ENCODE assay signal across 17 cellular contexts in genomic region chr10:93139059-93139658, GRCh38.
"Had no signal": no experiment of that assay in that cellular context is flagged by ENCODE, and none has a peak within 500 bp of the region (broad histone marks: within the 10 kb centered on the region; RNA-seq: fewer than 3 reads in every experiment).

No MANE protein-coding gene starts in this region.

- H3K9me3 ChIP-seq: sigmoid colon, testis had no signal

- H3K27ac Mint-ChIP-seq: activated B cell treated with CpG ODN at 0.5 μM for 24 hours; activated CD4-positive, alpha-beta T cell treated with anti-CD3 and anti-CD28 coated beads, Interleukin-2, amount 10 ng/mL, durations not matched to agents 7 days and 5 days; activated naive CD4-positive, alpha-beta T cell treated with anti-CD3 and anti-CD28 coated beads, Interleukin-2, amount 50 U/mL, for 72 hours; brain; endodermal cell; nephron progenitor cell had no signal

- H3K36me3 ChIP-seq: sigmoid colon had no signal

- H3K27me3 ChIP-seq: testis had no signal

- H3K9me3 Mint-ChIP-seq: activated B cell treated with CpG ODN at 0.5 μM for 24 hours; activated CD4-positive, alpha-beta T cell treated with anti-CD3 and anti-CD28 coated beads, Interleukin-2, amount 10 ng/mL, durations not matched to agents 7 days and 5 days; endodermal cell; nephron progenitor cell had no signal

- H3K4me1 Mint-ChIP-seq: activated B cell treated with CpG ODN at 0.5 μM for 24 hours; activated CD4-positive, alpha-beta T cell treated with anti-CD3 and anti-CD28 coated beads, Interleukin-2, amount 10 ng/mL, durations not matched to agents 7 days and 5 days had no signal

- DNase-seq: activated B cell treated with CpG ODN at 0.5 μM for 24 hours; activated CD4-positive, alpha-beta T cell treated with anti-CD3 and anti-CD28 coated beads, Interleukin-2, amount 10 ng/mL, durations not matched to agents 7 days and 5 days; activated effector memory CD4-positive, alpha-beta T cell treated with Interleukin-2 at 50 U/mL for 16 hours; activated T-cell treated with anti-CD3 and anti-CD28 coated beads, Interleukin-2, amount 50 U/mL, for 1 hour; amygdala; cerebellar nuclear complex; endodermal cell; hypothalamus; left colon; nephron progenitor cell; sigmoid colon; stimulated activated CD4-positive, alpha-beta T cell treated with anti-CD3 and anti-CD28 coated beads, Interleukin-12 subunit alpha, Interleukin-12 subunit beta, amount 100 ng/mL, for 4 hours; stimulated activated CD8-positive, alpha-beta memory T cell treated with anti-CD3 and anti-CD28 coated beads, Interleukin-4, amount 100 ng/mL, for 48 hours; stimulated activated naive CD8-positive, alpha-beta T cell treated with anti-CD3 and anti-CD28 coated beads, Interleukin-15, Interleukin-2, amounts not matched to agents 100 U/mL and 50 U/mL, for 24 hours; testis had no signal

- H3K27ac ChIP-seq: sigmoid colon, testis had no signal

- H3K4me3 Mint-ChIP-seq: activated B cell treated with CpG ODN at 0.5 μM for 24 hours; activated CD4-positive, alpha-beta T cell treated with anti-CD3 and anti-CD28 coated beads, Interleukin-2, amount 10 ng/mL, durations not matched to agents 7 days and 5 days; brain; endodermal cell; nephron progenitor cell had no signal

- ATAC-seq: activated naive CD4-positive, alpha-beta T cell treated with anti-CD3 and anti-CD28 coated beads, Interleukin-2, amount 50 U/mL, for 72 hours; left colon; stimulated activated naive CD8-positive, alpha-beta T cell treated with anti-CD3 and anti-CD28 coated beads, Interleukin-15, Interleukin-2, amounts not matched to agents 100 U/mL and 50 U/mL, for 24 hours had no signal

- H3K4me3 ChIP-seq: sigmoid colon, testis had no signal

- H3K4me1 ChIP-seq: sigmoid colon, testis had no signal

- H3K36me3 Mint-ChIP-seq: activated naive CD4-positive, alpha-beta T cell treated with anti-CD3 and anti-CD28 coated beads, Interleukin-2, amount 50 U/mL, for 72 hours; brain had no signal
